ENCODE assay signal across 9 cellular contexts in the genomic region with DNA sequence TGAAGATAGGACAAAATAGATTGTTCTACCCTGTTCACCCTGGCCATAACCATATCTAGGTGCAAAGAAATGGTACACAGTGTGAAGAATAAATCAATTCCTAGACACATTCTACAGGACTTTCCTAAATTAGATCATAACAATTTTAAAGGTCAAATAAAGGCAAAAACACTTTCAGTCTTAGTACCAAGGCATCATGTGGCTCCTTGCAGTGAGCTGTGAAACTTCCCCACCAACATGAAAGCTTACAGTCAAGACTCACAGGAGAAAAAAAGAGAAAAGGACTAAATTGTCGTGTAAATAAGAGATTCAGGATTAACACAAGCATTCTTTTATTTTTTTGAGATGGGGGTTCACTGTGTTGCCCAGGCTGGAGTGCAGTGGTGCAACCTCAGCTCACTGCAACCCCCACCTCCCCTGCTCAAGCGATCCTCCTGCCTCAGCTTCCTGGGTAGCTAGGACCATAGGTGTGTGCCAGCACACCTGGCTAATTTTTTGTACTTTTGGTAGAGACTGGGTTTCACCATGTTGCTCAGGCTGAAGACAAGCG. TPM values are rescaled to one million over a fixed set of nuclear protein-coding genes. Genes with fewer than 3 reads are reported as not detected.
DNase-seq lines count a peak whose midpoint lies in the region; ATAC-seq, FAIRE-seq and TF ChIP-seq lines count a peak whose summit lies in the region.
"Had no signal": no experiment of that assay in that cellular context is flagged by ENCODE, and none has a peak within 500 bp of the region (broad histone marks: within the 10 kb centered on the region; RNA-seq: fewer than 3 reads in every experiment).

No MANE protein-coding gene starts in this region.

- DNase-seq in GM12892 (ENCODE audit: insufficient read length) (no peak), SK-MEL-5 (ENCODE audit: low read depth, low spot score) (peak; percentile 45), memory B cell (ENCODE audit: low spot score in 2 of 2) (no peak), left cardiac atrium (no peak), HT-29 (ENCODE audit: low spot score) (no peak), amygdala (lab: John Stamatoyannopoulos, UW) (no peak), inferior parietal cortex (ENCODE audit: extremely low spot score) (no peak)
- DNase-seq: hippocampal formation had no signal

- in situ Hi-C loops in SK-MEL-5 (cut with HindIII; ENCODE audit: low pct_unique_long_range_greater_than_20kb, low sequenced_read_pairs), result no loop called here

- H3K27me3 Mint-ChIP-seq in memory B cell, result no peaks in the 10 kb centered on the region

- H3K27ac Mint-ChIP-seq in memory B cell, result peak overlapping the region; percentile 29

- no peaks in the 10 kb centered on the region for H3K9me3 Mint-ChIP-seq in memory B cell

- ATAC-seq in GM21786 (IDR thresholded peaks at IDR 0.05; ENCODE audit: unreplicated experiment) (peak; percentile 81), memory B cell (ENCODE audit: low read depth) (peak; percentile 49), left cardiac atrium (no peak)

- FAIRE-seq in GM12892 (lab: Jason Lieb, UNC), result peak; percentile 93

- TF ChIP-seq POLR2A in GM12892 (IDR thresholded peaks at IDR 0.05; ENCODE audit: low read depth, low read length), result no peak

- intact Hi-C loops in left cardiac atrium (cut with DNase I), result no loop called here

- no peak overlapping the region for H3K4me3 Mint-ChIP-seq in memory B cell

- H3K4me1 Mint-ChIP-seq in memory B cell, result peaks cover 18% of the 10 kb centered on the region

- peaks cover 41% of the 10 kb centered on the region for H3K36me3 Mint-ChIP-seq in memory B cell

RNA-seq across cellular contexts. Expression of gene NSMCE1, which starts 14.2 kb away (rescaled TPM):
- 51.9 TPM for polyA plus RNA-seq in GM12892 (2012; ENCODE audit: missing spikeins)
- total RNA-seq in SK-MEL-5 (2014; rRNA removed; shearing (Covaris generic)), result 65.8 and 77.3 TPM in 2 replicates
- 46.0 and 59.3 TPM in 2 replicates for polyA plus RNA-seq in SK-MEL-5 (2015; cell fraction: cytosol; rRNA removed)
- 7.4 and 21.3 TPM in 2 replicates for polyA plus RNA-seq in SK-MEL-5 (2015; cell fraction: nucleus; rRNA removed)
- total RNA-seq in left cardiac atrium, result 10 to 100 TPM; 31.5 to 32.6 TPM
- 49.9 and 52.3 TPM in 2 replicates for total RNA-seq in HT-29 (2014; rRNA removed; shearing (Covaris generic))

RNA-seq across cellular contexts. Expression of gene KDM8, which starts 51.0 kb away (rescaled TPM):
- 2.3 TPM for polyA plus RNA-seq in GM12892 (2012; ENCODE audit: missing spikeins)
- total RNA-seq in SK-MEL-5 (2014; rRNA removed; shearing (Covaris generic)), result 2.1 and 3.1 TPM in 2 replicates
- polyA plus RNA-seq in SK-MEL-5 (2015; cell fraction: cytosol; rRNA removed), result 2.7 and 6.9 TPM in 2 replicates
- polyA plus RNA-seq in SK-MEL-5 (2015; cell fraction: nucleus; rRNA removed), result 12.1 and 44.0 TPM in 2 replicates
- 1 to 10 TPM; 3.0 to 4.2 TPM for total RNA-seq in left cardiac atrium
- 3.9 and 6.0 TPM in 2 replicates for total RNA-seq in HT-29 (2014; rRNA removed; shearing (Covaris generic))

RNA-seq across cellular contexts. Expression of gene IL4R, which starts 59.4 kb away (rescaled TPM):
- 18.8 TPM for polyA plus RNA-seq in GM12892 (2012; ENCODE audit: missing spikeins)
- total RNA-seq in SK-MEL-5 (2014; rRNA removed; shearing (Covaris generic)), result 5.3 and 5.6 TPM in 2 replicates
- polyA plus RNA-seq in SK-MEL-5 (2015; cell fraction: cytosol; rRNA removed), result 9.7 and 18.4 TPM in 2 replicates
- polyA plus RNA-seq in SK-MEL-5 (2015; cell fraction: nucleus; rRNA removed), result 18.5 and 21.0 TPM in 2 replicates
- 10 to 100 TPM; 19.8 to 56.8 TPM for total RNA-seq in left cardiac atrium
- total RNA-seq in HT-29 (2014; rRNA removed; shearing (Covaris generic)), result 49.1 and 58.2 TPM in 2 replicates

Comparison
In these comparisons a context has a peak if more than half of its experiments do, and no peak if none do; other contexts are left out.
1. ATAC-seq: peak in GM21786 (single experiment) and memory B cell (single experiment); none in left cardiac atrium (0 of 2).